ENCODE assay signal across 8 cellular contexts in the genomic region with DNA sequence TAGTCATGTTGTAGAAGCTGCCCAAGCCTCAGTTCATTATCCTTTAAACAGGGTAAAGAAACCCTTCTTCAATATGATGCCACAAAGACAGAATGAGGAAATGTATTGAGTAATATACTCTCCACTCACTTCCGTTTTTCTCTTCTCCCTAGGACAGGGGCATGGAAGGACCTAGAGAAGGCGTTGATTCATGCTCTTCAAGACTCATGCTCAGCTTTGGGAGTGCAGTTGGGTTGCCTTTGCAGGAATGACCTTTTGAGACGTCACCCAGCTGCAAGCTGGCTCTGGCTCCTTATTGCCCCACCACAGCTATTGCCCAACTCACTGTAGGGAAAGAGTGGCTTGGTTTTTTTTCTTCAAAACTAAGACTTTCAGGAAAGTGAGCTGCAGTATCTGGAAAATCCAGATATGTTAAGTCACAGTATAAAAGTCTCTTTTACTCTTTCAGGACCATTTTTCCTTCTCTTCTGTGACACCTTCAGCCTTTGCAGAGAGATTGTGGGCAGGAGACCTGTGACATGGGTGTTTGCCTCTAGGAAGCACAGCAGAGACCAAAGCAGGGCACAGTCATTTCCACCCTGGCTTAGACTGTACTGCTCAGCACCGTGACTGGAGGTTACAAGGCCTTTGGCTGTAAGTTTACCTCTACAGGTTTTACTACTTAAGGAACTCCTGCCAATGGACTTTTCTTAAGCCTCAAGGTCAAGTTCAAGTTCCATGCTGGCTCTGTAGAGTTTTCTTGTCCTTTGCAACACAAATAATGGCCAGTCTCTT. TPM values are rescaled to one million over a fixed set of nuclear protein-coding genes. Genes with fewer than 3 reads are reported as not detected.
A peak's percentile ranks its signal among the peaks of the same experiment; 100 is the strongest.
DNase-seq lines count a peak whose midpoint lies in the region; ATAC-seq and TF ChIP-seq lines count a peak whose summit lies in the region.

No MANE protein-coding gene starts in this region.

- H3K9me3 ChIP-seq in tibial nerve (no peaks in the 10 kb centered on the region), smooth muscle cell (replicated peaks; ENCODE audit: low read depth) (no peaks in the 10 kb centered on the region)

- H3K27ac ChIP-seq in tibial nerve (peak overlapping the region in 3 of 4 donors; percentile 15 to 43 (median 40)), smooth muscle cell (ENCODE audit: low read depth) (no peak overlapping the region)

- peaks cover 7% of the 10 kb centered on the region for H3F3A ChIP-seq in smooth muscle cell (ENCODE audit: low read depth)

- TF ChIP-seq CTCF in GM12865 (IDR thresholded peaks at IDR 0.05; ENCODE audit: insufficient read depth, low read depth, low read length, missing control alignments) = no peak
- no peak for TF ChIP-seq CTCF in tibial nerve (IDR thresholded peaks at IDR 0.05)
- TF ChIP-seq CTCF in GM13976 (IDR thresholded peaks at IDR 0.05; ENCODE audit: borderline replicate concordance, control extremely low read depth, extremely low read depth, insufficient read depth, missing control alignments) = no peak
- TF ChIP-seq CTCF in smooth muscle cell (IDR thresholded peaks at IDR 0.05; ENCODE audit: borderline replicate concordance, insufficient read depth, poor library complexity, severe bottlenecking) = no peak

- no peak for TF ChIP-seq POLR2A in tibial nerve (IDR thresholded peaks at IDR 0.05)

- peak; percentile 13 to 77 for TF ChIP-seq EP300 in tibial nerve (IDR thresholded peaks at IDR 0.05)

- H3K4me1 ChIP-seq in tibial nerve (no peaks in the 10 kb centered on the region), smooth muscle cell (ENCODE audit: low read depth) (no peaks in the 10 kb centered on the region)

- peak; percentile 78 for DNase-seq in GM12865 (ENCODE audit: low read depth)
- peak; percentile 59 for DNase-seq in LHCN-M2 (ENCODE audit: low read depth)
- DNase-seq in fibroblast of the conjunctiva (ENCODE audit: low read depth) = peak; percentile 36
- DNase-seq in tibial nerve (ENCODE audit: low spot score in 2 of 2) = peak; percentile 28 to 77
- DNase-seq in GM13976 (ENCODE audit: low spot score) = no peak
- no peak for DNase-seq in cortex of kidney (lab: John Stamatoyannopoulos, UW)
- no peak for DNase-seq in smooth muscle cell (lab: John Stamatoyannopoulos, UW; ENCODE audit: unreplicated experiment)

- H2AFZ ChIP-seq in smooth muscle cell (ENCODE audit: low read depth) = no peak overlapping the region

- no peak overlapping the region for H3K4me3 ChIP-seq in GM12865 (ENCODE audit: low read depth, low read length)
- H3K4me3 ChIP-seq in tibial nerve = no peak overlapping the region
- H3K4me3 ChIP-seq in smooth muscle cell = no peak overlapping the region

- in situ Hi-C loops in GM13976 (cut with MboI; ENCODE audit: low sequenced_read_pairs, unreplicated experiment) = no loop called here

- H3K27me3 ChIP-seq in tibial nerve (no peaks in the 10 kb centered on the region), smooth muscle cell (ENCODE audit: low read depth) (no peaks in the 10 kb centered on the region)

- H3K4me2 ChIP-seq in smooth muscle cell = no peak overlapping the region

- no peaks in the 10 kb centered on the region for H3K79me2 ChIP-seq in smooth muscle cell (ENCODE audit: low read depth)

- 75 to 76% methylated on average over 4 of the region's 4 CpGs for WGBS in tibial nerve, 2 donors
- 69% methylated on average over 4 of the region's 4 CpGs for WGBS in smooth muscle cell (ENCODE audit: low lambda C conversion rate)

- H3K36me3 ChIP-seq in tibial nerve = no peaks in the 10 kb centered on the region
- H3K36me3 ChIP-seq in smooth muscle cell (ENCODE audit: low read depth) = no peaks in the 10 kb centered on the region

- ATAC-seq in GM21717 (IDR thresholded peaks at IDR 0.05; ENCODE audit: unreplicated experiment) = peak; percentile 76

- no peaks in the 10 kb centered on the region for H4K20me1 ChIP-seq in smooth muscle cell (ENCODE audit: low read depth)

- H3K9ac ChIP-seq in smooth muscle cell (ENCODE audit: low read depth) = no peak overlapping the region

RNA-seq across cellular contexts. Expression of a gene that starts 39.5 kb away (rescaled TPM):
- total RNA-seq in LHCN-M2 (2014; rRNA removed) (not detected in 2 replicates), tibial nerve (not detected), smooth muscle cell (not detected in 2 replicates)
- not detected for polyA plus RNA-seq in LHCN-M2 (2012)
- polyA plus RNA-seq in smooth muscle cell = not detected in 2 replicates

Comparison
In these comparisons a context has a peak if more than half of its experiments do, and no peak if none do; other contexts are left out.
1. DNase-seq: peak in GM12865 (single experiment), LHCN-M2 (single experiment), fibroblast of the conjunctiva (single experiment) and tibial nerve (2 of 2); none in GM13976 (single experiment), cortex of kidney (single experiment) and smooth muscle cell (single experiment).